In the genomic region with DNA sequence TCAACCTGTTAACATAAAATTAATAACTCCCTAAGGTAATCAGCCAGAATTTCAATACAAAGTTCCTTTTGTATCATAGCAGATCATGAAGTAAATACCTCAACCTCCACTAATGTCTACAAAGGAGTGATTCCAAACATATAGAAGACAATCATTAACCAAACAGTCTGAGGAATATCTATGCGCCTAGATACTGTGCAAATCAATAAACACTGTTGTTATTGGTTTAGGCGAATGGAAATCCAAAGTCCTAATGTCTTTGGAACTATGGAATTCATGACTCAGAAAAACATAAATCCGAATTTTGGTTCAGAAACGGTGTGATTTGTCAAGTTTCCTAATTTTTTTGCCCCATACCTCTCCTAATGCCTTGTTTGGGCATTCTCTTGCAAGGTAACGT, we compare ENCODE assay signal across 22 cellular contexts.
"Had no signal": no experiment of that assay in that cellular context is flagged by ENCODE, and none has a peak within 500 bp of the region (broad histone marks: within the 10 kb centered on the region; RNA-seq: fewer than 3 reads in every experiment).

No MANE protein-coding gene starts in this region.

- H3K9me3 ChIP-seq: heart left ventricle, psoas muscle, stomach, thoracic aorta, transverse colon had no signal

- H3K4me3 Mint-ChIP-seq: endodermal cell; naive thymus-derived CD4-positive, alpha-beta T cell; nephron progenitor cell had no signal

- DNase-seq: effector CD4-positive, alpha-beta T cell; endodermal cell; foreskin melanocyte; heart left ventricle; hypothalamus; islet precursor cell; left ventricle myocardium superior; mesendoderm; naive thymus-derived CD4-positive, alpha-beta T cell; nephron progenitor cell; psoas muscle; retina; stimulated activated CD4-positive, alpha-beta T cell treated with anti-CD3 and anti-CD28 coated beads, Interleukin-2, amount 100 ng/mL, for 24 hours; stimulated activated CD4-positive, alpha-beta T cell treated with anti-CD3 and anti-CD28 coated beads, Interleukin-4, amount 100 ng/mL, for 4 hours; stimulated activated naive CD4-positive, alpha-beta T cell; stomach; substantia nigra; transverse colon had no signal

- ATAC-seq: heart left ventricle; left ventricle myocardium superior; naive thymus-derived CD4-positive, alpha-beta T cell; psoas muscle; sciatic nerve had no signal

- H3K4me3 ChIP-seq: coronary artery, heart left ventricle, lung, psoas muscle, stomach, thoracic aorta, transverse colon had no signal

- H3K36me3 ChIP-seq: thoracic aorta, transverse colon had no signal

- H3K4me1 Mint-ChIP-seq: endodermal cell, nephron progenitor cell had no signal

- H3K27me3 ChIP-seq: heart left ventricle, stomach, transverse colon had no signal

- H3K27ac Mint-ChIP-seq: endodermal cell; naive thymus-derived CD4-positive, alpha-beta T cell; nephron progenitor cell had no signal

- H3K4me1 ChIP-seq: psoas muscle had no signal
